8 cellular contexts compared by ENCODE assay signal in genomic region chr11:118911880-118912741, GRCh38. TPM values are rescaled to one million over a fixed set of nuclear protein-coding genes. Genes with fewer than 3 reads are reported as not detected.
DNase-seq lines count a peak whose midpoint lies in the region; ATAC-seq and TF ChIP-seq lines count a peak whose summit lies in the region.

No MANE protein-coding gene starts in this region.

- H3K27ac ChIP-seq in AG04450 (ENCODE audit: low read depth, low read length) (peak overlapping the region; percentile 92), HUES6 (ENCODE audit: low read depth, low read length) (peak overlapping the region; percentile 92), coronary artery (peak overlapping the region; percentile 96 to 100)

- 12 to 14% methylated on average over 22 to 23 of the region's 23 CpGs for WGBS in lower leg skin, 2 donors

- peaks cover 86% of the 10 kb centered on the region for H3K4me1 ChIP-seq in HUES6 (ENCODE audit: control insufficient read depth, insufficient read depth, low read length)

- peak overlapping the region; percentile 51 for H3K4me3 ChIP-seq in AG04450 (ENCODE audit: low read depth, low read length)
- peak overlapping the region; percentile 43 for H3K4me3 ChIP-seq in HUES6 (ENCODE audit: low read depth, low read length)
- H3K4me3 ChIP-seq in coronary artery: peak overlapping the region; percentile 82
- no peak overlapping the region for H3K4me3 ChIP-seq in lower leg skin (ENCODE audit: low read depth, poor library complexity, severe bottlenecking)

- peak overlapping the region; percentile 93 for H3K9ac ChIP-seq in HUES6 (ENCODE audit: low read length)

- H3K36me3 ChIP-seq in HUES6 (ENCODE audit: control insufficient read depth, insufficient read depth, low read length): peaks cover 8% of the 10 kb centered on the region

- intact Hi-C loops in lower leg skin (cut with DNase I; ENCODE audit: low total_unique reads): no loop called here

- CTCF ChIA-PET in AG04450 (lab: Charles Lee): interaction anchor here (0.5 to 6.4 kb wide), 4 partner anchors 17 to 1805 kb away, joined by 3 to 76 read pairs (median 6); no protein-coding TSS in a partner anchor

- H3K9me3 ChIP-seq in AG04450 (ENCODE audit: control insufficient read depth, insufficient read depth, low read length): no peaks in the 10 kb centered on the region; the same call in 1 of the 2 replicates
- no peaks in the 10 kb centered on the region for H3K9me3 ChIP-seq in HUES6 (ENCODE audit: control insufficient read depth, insufficient read depth, low read depth, low read length)

- TF ChIP-seq POLR2A in lower leg skin (IDR thresholded peaks at IDR 0.05): no peak

- H3K27me3 ChIP-seq in AG04450 (ENCODE audit: control insufficient read depth, insufficient read depth, low read length) (no peaks in the 10 kb centered on the region), HUES6 (ENCODE audit: control insufficient read depth, insufficient read depth, low read length) (no peaks in the 10 kb centered on the region; the same call in 1 of the 2 replicates)

- TF ChIP-seq CTCF in AG04450 (IDR thresholded peaks at IDR 0.05; ENCODE audit: low read depth, low read length): no peak
- TF ChIP-seq CTCF in coronary artery (IDR thresholded peaks at IDR 0.05): no peak
- TF ChIP-seq CTCF in lower leg skin (IDR thresholded peaks at IDR 0.05): no peak

- DNase-seq in AG04450 (ENCODE audit: low read depth, low spot score) (peak; percentile 75), coronary artery (ENCODE audit: low spot score) (peak; percentile 97), lower leg skin (ENCODE audit: low spot score in 2 of 2) (peak; percentile 87 to 98), NCI-H345 (lab: John Stamatoyannopoulos, UW) (no peak)
- DNase-seq in activated CD4-positive, alpha-beta T cell treated with anti-CD3 and anti-CD28 coated beads for 4 hours: peak; percentile 83 to 87
- peak in 2 of 3 experiments; percentile 74 to 76 for DNase-seq in stimulated activated CD4-positive, alpha-beta T cell treated with anti-CD3 and anti-CD28 coated beads, TNF-alpha, amount 100 ng/mL, for 4 hours (ENCODE audit: low read depth in 3 of 3)

- POLR2A ChIA-PET in AG04450 (lab: Yijun Ruan, JAX): interaction anchor here (0.5 to 5.1 kb wide), 4 partner anchors 14 to 426 kb away, joined by 3 to 81 read pairs (median 4); partner anchors contain the start of gene BCL9L

- no peak for ATAC-seq in GM21526 (IDR thresholded peaks at IDR 0.05; ENCODE audit: low FRiP score, unreplicated experiment)

RNA-seq across cellular contexts. Expression of gene BCL9L, which starts 13.6 kb away (rescaled TPM):
- 2.5 and 5.7 TPM in 2 replicates for polyA plus RNA-seq in AG04450 (2011; rRNA removed)
- 6.5 and 7.3 TPM in 2 replicates for polyA minus RNA-seq in AG04450 (2011; rRNA and poly(A)+ RNA removed)
- 10 to 100 TPM; 34.5 to 59.4 (median 45.8) TPM for total RNA-seq in lower leg skin

RNA-seq across cellular contexts. Expression of gene CXCR5, which starts 28.4 kb away (rescaled TPM):
- not detected in 2 replicates for polyA plus RNA-seq in AG04450 (2011; rRNA removed)
- not detected in 2 replicates for polyA minus RNA-seq in AG04450 (2011; rRNA and poly(A)+ RNA removed)
- not detected for total RNA-seq in lower leg skin

RNA-seq across cellular contexts. Expression of gene UPK2, which starts 44.0 kb away (rescaled TPM):
- 0.20 TPM in 1 of 2 replicates, not detected in the other for polyA plus RNA-seq in AG04450 (2011; rRNA removed)
- not detected in 2 replicates for polyA minus RNA-seq in AG04450 (2011; rRNA and poly(A)+ RNA removed)
- not detected for total RNA-seq in lower leg skin

RNA-seq across cellular contexts. Expression of gene FOXR1, which starts 59.5 kb away (rescaled TPM):
- polyA plus RNA-seq in AG04450 (2011; rRNA removed): not detected in 2 replicates
- not detected in 2 replicates for polyA minus RNA-seq in AG04450 (2011; rRNA and poly(A)+ RNA removed)
- total RNA-seq in lower leg skin: not detected
